In genomic region chr1:234612352-234613127, GRCh38 we compare ENCODE assay signal across 1 cellular context.
A peak's percentile ranks its signal among the peaks of the same experiment; 100 is the strongest.
TF ChIP-seq lines count a peak whose summit lies in the region.

No MANE protein-coding gene starts in this region.

TF ChIP-seq in GM12878, 131 proteins besides CTCF, POLR2A, EP300 and RAD21 (continued from another document and continues in another):
- TF ChIP-seq, protein P1, sequence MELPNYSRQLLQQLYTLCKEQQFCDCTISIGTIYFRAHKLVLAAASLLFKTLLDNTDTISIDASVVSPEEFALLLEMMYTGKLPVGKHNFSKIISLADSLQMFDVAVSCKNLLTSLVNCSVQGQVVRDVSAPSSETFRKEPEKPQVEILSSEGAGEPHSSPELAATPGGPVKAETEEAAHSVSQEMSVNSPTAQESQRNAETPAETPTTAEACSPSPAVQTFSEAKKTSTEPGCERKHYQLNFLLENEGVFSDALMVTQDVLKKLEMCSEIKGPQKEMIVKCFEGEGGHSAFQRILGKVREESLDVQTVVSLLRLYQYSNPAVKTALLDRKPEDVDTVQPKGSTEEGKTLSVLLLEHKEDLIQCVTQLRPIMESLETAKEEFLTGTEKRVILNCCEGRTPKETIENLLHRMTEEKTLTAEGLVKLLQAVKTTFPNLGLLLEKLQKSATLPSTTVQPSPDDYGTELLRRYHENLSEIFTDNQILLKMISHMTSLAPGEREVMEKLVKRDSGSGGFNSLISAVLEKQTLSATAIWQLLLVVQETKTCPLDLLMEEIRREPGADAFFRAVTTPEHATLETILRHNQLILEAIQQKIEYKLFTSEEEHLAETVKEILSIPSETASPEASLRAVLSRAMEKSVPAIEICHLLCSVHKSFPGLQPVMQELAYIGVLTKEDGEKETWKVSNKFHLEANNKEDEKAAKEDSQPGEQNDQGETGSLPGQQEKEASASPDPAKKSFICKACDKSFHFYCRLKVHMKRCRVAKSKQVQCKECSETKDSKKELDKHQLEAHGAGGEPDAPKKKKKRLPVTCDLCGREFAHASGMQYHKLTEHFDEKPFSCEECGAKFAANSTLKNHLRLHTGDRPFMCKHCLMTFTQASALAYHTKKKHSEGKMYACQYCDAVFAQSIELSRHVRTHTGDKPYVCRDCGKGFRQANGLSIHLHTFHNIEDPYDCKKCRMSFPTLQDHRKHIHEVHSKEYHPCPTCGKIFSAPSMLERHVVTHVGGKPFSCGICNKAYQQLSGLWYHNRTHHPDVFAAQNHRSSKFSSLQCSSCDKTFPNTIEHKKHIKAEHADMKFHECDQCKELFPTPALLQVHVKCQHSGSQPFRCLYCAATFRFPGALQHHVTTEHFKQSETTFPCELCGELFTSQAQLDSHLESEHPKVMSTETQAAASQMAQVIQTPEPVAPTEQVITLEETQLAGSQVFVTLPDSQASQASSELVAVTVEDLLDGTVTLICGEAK (IDR thresholded peaks at IDR 0.05; ENCODE audit: borderline replicate concordance): peak; percentile 43; the same call in 1 of the 2 replicates
- TF ChIP-seq NFXL1 (IDR thresholded peaks at IDR 0.05; ENCODE audit: borderline replicate concordance): no peak
- TF ChIP-seq IRF4 (IDR thresholded peaks at IDR 0.05; ENCODE audit: low read depth, low read length): peak; percentile 80; the same call in 1 of the 2 replicates
- TF ChIP-seq, protein P2, sequence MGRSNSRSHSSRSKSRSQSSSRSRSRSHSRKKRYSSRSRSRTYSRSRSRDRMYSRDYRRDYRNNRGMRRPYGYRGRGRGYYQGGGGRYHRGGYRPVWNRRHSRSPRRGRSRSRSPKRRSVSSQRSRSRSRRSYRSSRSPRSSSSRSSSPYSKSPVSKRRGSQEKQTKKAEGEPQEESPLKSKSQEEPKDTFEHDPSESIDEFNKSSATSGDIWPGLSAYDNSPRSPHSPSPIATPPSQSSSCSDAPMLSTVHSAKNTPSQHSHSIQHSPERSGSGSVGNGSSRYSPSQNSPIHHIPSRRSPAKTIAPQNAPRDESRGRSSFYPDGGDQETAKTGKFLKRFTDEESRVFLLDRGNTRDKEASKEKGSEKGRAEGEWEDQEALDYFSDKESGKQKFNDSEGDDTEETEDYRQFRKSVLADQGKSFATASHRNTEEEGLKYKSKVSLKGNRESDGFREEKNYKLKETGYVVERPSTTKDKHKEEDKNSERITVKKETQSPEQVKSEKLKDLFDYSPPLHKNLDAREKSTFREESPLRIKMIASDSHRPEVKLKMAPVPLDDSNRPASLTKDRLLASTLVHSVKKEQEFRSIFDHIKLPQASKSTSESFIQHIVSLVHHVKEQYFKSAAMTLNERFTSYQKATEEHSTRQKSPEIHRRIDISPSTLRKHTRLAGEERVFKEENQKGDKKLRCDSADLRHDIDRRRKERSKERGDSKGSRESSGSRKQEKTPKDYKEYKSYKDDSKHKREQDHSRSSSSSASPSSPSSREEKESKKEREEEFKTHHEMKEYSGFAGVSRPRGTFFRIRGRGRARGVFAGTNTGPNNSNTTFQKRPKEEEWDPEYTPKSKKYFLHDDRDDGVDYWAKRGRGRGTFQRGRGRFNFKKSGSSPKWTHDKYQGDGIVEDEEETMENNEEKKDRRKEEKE (IDR thresholded peaks at IDR 0.05): 0 out of 2 replicates have a peak, but pooled peaks have one; percentile 17
- TF ChIP-seq ZNF384 (IDR thresholded peaks at IDR 0.05; ENCODE audit: borderline replicate concordance, low read depth, low read length): 0 out of 2 replicates have a peak, but pooled peaks have one; percentile 13
- no peak for TF ChIP-seq IRF5 (IDR thresholded peaks at IDR 0.05; ENCODE audit: borderline replicate concordance)
- no peak for TF ChIP-seq ZBTB33 (IDR thresholded peaks at IDR 0.05)
- TF ChIP-seq ETV6 (conservative IDR thresholded peaks at IDR 0.05 in 1 of 2, IDR thresholded peaks at IDR 0.05 in 1 of 2; ENCODE audit: borderline replicate concordance in 1 of 2, low read depth in 1 of 2): peak in 1 of 2 experiments; percentile 85; a peak in 2 of 4 replicates
- TF ChIP-seq TCF3 (IDR thresholded peaks at IDR 0.05; ENCODE audit: borderline replicate concordance, insufficient read depth, low read depth, low read length): 0 out of 2 replicates have a peak, but pooled peaks have one; percentile 22
- no peak for TF ChIP-seq BRCA1 (IDR thresholded peaks at IDR 0.05; ENCODE audit: low read depth, low read length)
- TF ChIP-seq CHD2 (IDR thresholded peaks at IDR 0.05; ENCODE audit: borderline replicate concordance, low read depth, low read length): peak; percentile 70; the same call in 1 of the 2 replicates
- peak; percentile 83; the same call in 1 of the 2 replicates for TF ChIP-seq BACH1 (IDR thresholded peaks at IDR 0.05; ENCODE audit: borderline replicate concordance)
- TF ChIP-seq CUX1 (IDR thresholded peaks at IDR 0.05; ENCODE audit: insufficient replicate concordance, low read depth, low read length): peak; percentile 68
- peak; percentile 53 for TF ChIP-seq SP1 (IDR thresholded peaks at IDR 0.05; ENCODE audit: low read depth, low read length)
- peak; percentile 98 for TF ChIP-seq SMAD1 (IDR thresholded peaks at IDR 0.05; ENCODE audit: low read depth, partially characterized antibody)
- peak; percentile 91 for TF ChIP-seq ATF7 (IDR thresholded peaks at IDR 0.05; ENCODE audit: low read depth)
- peak; percentile 42; the same call in 1 of the 2 replicates for TF ChIP-seq ZBED1 (IDR thresholded peaks at IDR 0.05; ENCODE audit: borderline replicate concordance)
- TF ChIP-seq YY1 (IDR thresholded peaks at IDR 0.05; ENCODE audit: low read depth, low read length): 0 out of 2 replicates have a peak, but pooled peaks have one; percentile 8
- TF ChIP-seq EGR1 (IDR thresholded peaks at IDR 0.05; ENCODE audit: borderline replicate concordance in 1 of 2, low read depth in 2 of 2, low read length in 2 of 2): peak in 1 of 2 experiments; percentile 33; a peak in 1 of 3 replicates
- no peak for TF ChIP-seq E4F1 (IDR thresholded peaks at IDR 0.05; ENCODE audit: borderline replicate concordance, partially characterized antibody)
- TF ChIP-seq GATAD2B (conservative IDR thresholded peaks at IDR 0.05; ENCODE audit: low read depth): peak; percentile 64; the same call in 1 of the 2 replicates
- TF ChIP-seq JUNB (IDR thresholded peaks at IDR 0.05): 0 out of 2 replicates have a peak, but pooled peaks have one; percentile 48
- TF ChIP-seq MYC (IDR thresholded peaks at IDR 0.05; ENCODE audit: insufficient read depth, insufficient read length, insufficient replicate concordance, low read length, severe bottlenecking): no peak
- no peak for TF ChIP-seq KAT2A (conservative IDR thresholded peaks at IDR 0.05; ENCODE audit: control insufficient read depth, low read depth, low read length)
- TF ChIP-seq MXI1 (IDR thresholded peaks at IDR 0.05; ENCODE audit: low read depth, low read length): peak; percentile 84
- peak; percentile 7; the same call in 1 of the 2 replicates for TF ChIP-seq SMC3 (IDR thresholded peaks at IDR 0.05; ENCODE audit: borderline replicate concordance, low read length)
- TF ChIP-seq MEF2A (IDR thresholded peaks at IDR 0.05; ENCODE audit: insufficient read depth, low read depth, low read length): peak; percentile 59; the same call in 1 of the 2 replicates
- TF ChIP-seq, protein P3, sequence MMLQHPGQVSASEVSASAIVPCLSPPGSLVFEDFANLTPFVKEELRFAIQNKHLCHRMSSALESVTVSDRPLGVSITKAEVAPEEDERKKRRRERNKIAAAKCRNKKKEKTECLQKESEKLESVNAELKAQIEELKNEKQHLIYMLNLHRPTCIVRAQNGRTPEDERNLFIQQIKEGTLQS (IDR thresholded peaks at IDR 0.05; ENCODE audit: borderline replicate concordance, extremely low read depth, low read depth, low read length): 0 out of 2 replicates have a peak, but pooled peaks have one; percentile 4
- TF ChIP-seq, protein P4, sequence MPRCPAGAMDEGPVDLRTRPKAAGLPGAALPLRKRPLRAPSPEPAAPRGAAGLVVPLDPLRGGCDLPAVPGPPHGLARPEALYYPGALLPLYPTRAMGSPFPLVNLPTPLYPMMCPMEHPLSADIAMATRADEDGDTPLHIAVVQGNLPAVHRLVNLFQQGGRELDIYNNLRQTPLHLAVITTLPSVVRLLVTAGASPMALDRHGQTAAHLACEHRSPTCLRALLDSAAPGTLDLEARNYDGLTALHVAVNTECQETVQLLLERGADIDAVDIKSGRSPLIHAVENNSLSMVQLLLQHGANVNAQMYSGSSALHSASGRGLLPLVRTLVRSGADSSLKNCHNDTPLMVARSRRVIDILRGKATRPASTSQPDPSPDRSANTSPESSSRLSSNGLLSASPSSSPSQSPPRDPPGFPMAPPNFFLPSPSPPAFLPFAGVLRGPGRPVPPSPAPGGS (IDR thresholded peaks at IDR 0.05; ENCODE audit: borderline replicate concordance, insufficient read depth, low read depth, low read length, poor library complexity, severe bottlenecking): peak; percentile 14
- peak; percentile 68; the same call in 1 of the 2 replicates for TF ChIP-seq MTA2 (IDR thresholded peaks at IDR 0.05; ENCODE audit: low read depth)
- TF ChIP-seq SIN3A (IDR thresholded peaks at IDR 0.05; ENCODE audit: low read depth, low read length): 0 out of 2 replicates have a peak, but pooled peaks have one; percentile 17
- peak; percentile 45 for TF ChIP-seq KLF5 (IDR thresholded peaks at IDR 0.05; ENCODE audit: partially characterized antibody)
- TF ChIP-seq EED (IDR thresholded peaks at IDR 0.05; ENCODE audit: low read depth): peak; percentile 83
- peak; percentile 54; the same call in 2 of the 3 replicates for TF ChIP-seq POU2F2 (IDR thresholded peaks at IDR 0.05; ENCODE audit: borderline replicate concordance, low read depth, low read length)
- TF ChIP-seq IKZF2 (IDR thresholded peaks at IDR 0.05): peak; percentile 93 to 94
